9 cellular contexts compared by ENCODE assay signal in genomic region chr1:78619446-78619802, GRCh38. TPM values are rescaled to one million over a fixed set of nuclear protein-coding genes. Genes with fewer than 3 reads are reported as not detected.
DNase-seq lines count a peak whose midpoint lies in the region; ATAC-seq and TF ChIP-seq lines count a peak whose summit lies in the region.
"Had no signal": no experiment of that assay in that cellular context is flagged by ENCODE, and none has a peak within 500 bp of the region (broad histone marks: within the 10 kb centered on the region; RNA-seq: fewer than 3 reads in every experiment).

No MANE protein-coding gene starts in this region.

- H3K9me3 Mint-ChIP-seq in activated CD4-positive, alpha-beta T cell treated with anti-CD3 and anti-CD28 coated beads, Interleukin-2, amount 10 ng/mL, durations not matched to agents 7 days and 5 days = no peaks in the 10 kb centered on the region

- H2BK120ac ChIP-seq in IMR-90 (ENCODE audit: low read depth, low read length) = peak overlapping the region; percentile 32; the same call in 1 of the 2 replicates

- no peaks in the 10 kb centered on the region for H3K9me1 ChIP-seq in IMR-90 (ENCODE audit: insufficient read depth, low read length)

- intact Hi-C loops in IMR-90 (cut with micrococcal nuclease) = loop anchor here (5.0 kb wide), 2 partner anchors 213 to 578 kb away; no protein-coding TSS in a partner anchor
- intact Hi-C loops in sciatic nerve (cut with DNase I) = loop anchor here (10.0 kb wide), 1 partner anchor 55 kb away; no protein-coding TSS in a partner anchor

- peaks cover 37% of the 10 kb centered on the region for H3K36me3 Mint-ChIP-seq in activated CD4-positive, alpha-beta T cell treated with anti-CD3 and anti-CD28 coated beads, Interleukin-2, amount 10 ng/mL, durations not matched to agents 7 days and 5 days (ENCODE audit: low read depth)

- peak overlapping the region; percentile 68 for H2AFZ ChIP-seq in IMR-90 (replicated peaks; ENCODE audit: low read length, poor library complexity)

- peak overlapping the region; percentile 19; the same call in 1 of the 2 replicates for H3K23ac ChIP-seq in IMR-90 (ENCODE audit: low read depth, low read length)

- no peak for DNase-seq in activated CD4-positive, alpha-beta T cell treated with anti-CD3 and anti-CD28 coated beads, Interleukin-2, amount 10 ng/mL, durations not matched to agents 7 days and 5 days
- no peak for DNase-seq in activated CD4-positive, alpha-beta T cell treated with anti-CD3 and anti-CD28 coated beads for 4 hours
- DNase-seq in IMR-90 = no peak
- no peak for DNase-seq in sciatic nerve (ENCODE audit: low spot score)
- DNase-seq in GF-D8 (lab: John Stamatoyannopoulos, UW) = no peak
- DNase-seq in A172 (ENCODE audit: low spot score) = no peak

- POLR2A ChIA-PET in activated CD4-positive, alpha-beta T cell treated with anti-CD3 and anti-CD28 coated beads, Interleukin-2, amount 10 ng/mL, durations not matched to agents 7 days and 5 days (lab: Charles Lee) = interaction anchor here (1.3 to 2.0 kb wide), 3 partner anchors 30 to 59 kb away, joined by 3 to 21 read pairs (median 4); partner anchors contain the start of gene IFI44
- POLR2A ChIA-PET in IMR-90 (lab: Charles Lee; ENCODE audit: unreplicated experiment) = no interaction called here

- BruUV-seq in IMR-90 (replicated peaks; lab: Mats Ljungman, UMichigan) = no TSS peak

- in situ Hi-C loops in IMR-90 (cut with MboI; ENCODE audit: low sequenced_read_pairs) = no loop called here

- peaks cover 47% of the 10 kb centered on the region for H3K4me1 Mint-ChIP-seq in activated CD4-positive, alpha-beta T cell treated with anti-CD3 and anti-CD28 coated beads, Interleukin-2, amount 10 ng/mL, durations not matched to agents 7 days and 5 days

- H3K27me3 Mint-ChIP-seq in activated CD4-positive, alpha-beta T cell treated with anti-CD3 and anti-CD28 coated beads, Interleukin-2, amount 10 ng/mL, durations not matched to agents 7 days and 5 days = peaks cover 7% of the 10 kb centered on the region

- peak overlapping the region; percentile 47; the same call in 1 of the 3 replicates for H2BK15ac ChIP-seq in IMR-90 (ENCODE audit: low read depth, low read length)

- H3K27me3 ChIP-seq in IMR-90 (ENCODE audit: control insufficient read depth, insufficient read depth, low read length) (no peaks in the 10 kb centered on the region), duodenal mucosa (ENCODE audit: control insufficient read depth in 1 of 2, insufficient read depth in 2 of 2, low read length in 2 of 2) (no peaks in the 10 kb centered on the region)

- peak overlapping the region; percentile 17 for H3K18ac ChIP-seq in IMR-90 (ENCODE audit: low read depth, low read length)

- 0 out of 2 replicates have a peak overlapping the region, but pooled peaks have one; percentile 48 for H3K14ac ChIP-seq in IMR-90 (replicated peaks; ENCODE audit: low read depth, low read length)

- H3K27ac ChIP-seq in IMR-90 (ENCODE audit: insufficient read depth, low read length) (peak overlapping the region; percentile 1; the same call in 1 of the 2 replicates), duodenal mucosa (ENCODE audit: low read depth, low read length) (no peak overlapping the region)

- peak overlapping the region; percentile 98 for H3K27ac Mint-ChIP-seq in activated CD4-positive, alpha-beta T cell treated with anti-CD3 and anti-CD28 coated beads, Interleukin-2, amount 10 ng/mL, durations not matched to agents 7 days and 5 days

- 0 out of 2 replicates have a peak overlapping the region, but pooled peaks have one; percentile 2 for H4K91ac ChIP-seq in IMR-90 (ENCODE audit: insufficient read depth, low read depth, low read length)

- 100% methylated on average over 3 of the region's 4 CpGs; no CpG with 5 or more reads in 1 of the 2 experiments for WGBS in IMR-90 (ENCODE audit: extremely low coverage in 2 of 2, insufficient read length in 1 of 2), 2 experiments

- no peak for TF ChIP-seq CTCF in IMR-90 (conservative IDR thresholded peaks at IDR 0.05; ENCODE audit: low read depth, low read length)

- TF ChIP-seq RAD21 in IMR-90 (IDR thresholded peaks at IDR 0.05; ENCODE audit: low read length) = no peak

- peak overlapping the region; percentile 54 for H2BK20ac ChIP-seq in IMR-90 (ENCODE audit: low read depth, low read length)

- H2AK9ac ChIP-seq in IMR-90 (replicated peaks; ENCODE audit: low read depth, low read length, poor library complexity) = no peak overlapping the region

- H3K79me1 ChIP-seq in IMR-90 (ENCODE audit: low read depth in 1 of 2, low read length in 2 of 2) = no peaks in the 10 kb centered on the region

- H3K36me3 ChIP-seq in IMR-90 (ENCODE audit: control insufficient read depth, insufficient read depth, low read length) (no peaks in the 10 kb centered on the region), duodenal mucosa (ENCODE audit: control insufficient read depth in 1 of 2, insufficient read depth in 2 of 2, low read length in 2 of 2) (no peaks in the 10 kb centered on the region)

- H4K5ac ChIP-seq in IMR-90 (ENCODE audit: low read depth, low read length) = no peak overlapping the region

- 0 out of 2 replicates have a peak overlapping the region, but pooled peaks have one; percentile 59 for H2AK5ac ChIP-seq in IMR-90 (ENCODE audit: low read depth, low read length)

- H4K8ac ChIP-seq in IMR-90 (ENCODE audit: low read depth in 2 of 2, low read length in 2 of 2) = peak overlapping the region in 1 of 2 experiments; percentile 42; a peak in 1 of 4 replicates

- H3K4ac ChIP-seq in IMR-90 (ENCODE audit: low read depth, low read length) = no peak overlapping the region

- CTCF ChIA-PET in activated CD4-positive, alpha-beta T cell treated with anti-CD3 and anti-CD28 coated beads, Interleukin-2, amount 10 ng/mL, durations not matched to agents 7 days and 5 days (lab: Charles Lee) = interaction anchor here (0.6 to 1.9 kb wide), 4 partner anchors 30 to 1006 kb away, joined by 3 to 6 read pairs (median 4); partner anchors contain the start of gene IFI44
- CTCF ChIA-PET in IMR-90 (lab: Yijun Ruan, JAX) = interaction anchor here (0.6 kb wide), 1 partner anchor 50 kb away, joined by 4 read pairs; no protein-coding TSS in a partner anchor

- H2BK5ac ChIP-seq in IMR-90 (ENCODE audit: low read depth, low read length, poor library complexity, severe bottlenecking) = peak overlapping the region; percentile 14

- H3K4me2 ChIP-seq in IMR-90 (ENCODE audit: low read depth, low read length) = peak overlapping the region; percentile 65

- peak overlapping the region; percentile 7; the same call in 1 of the 2 replicates for H3K9ac ChIP-seq in IMR-90 (ENCODE audit: low read depth, low read length)
- H3K9ac ChIP-seq in duodenal mucosa (ENCODE audit: low read depth in 1 of 2, low read length in 2 of 2) = peak overlapping the region in 1 of 2 donors; percentile 3

- peaks cover 2% of the 10 kb centered on the region for H3K4me1 ChIP-seq in IMR-90 (ENCODE audit: control insufficient read depth, insufficient read depth, low read length)
- peaks cover 15 to 20% of the 10 kb centered on the region in 2 donors for H3K4me1 ChIP-seq in duodenal mucosa (ENCODE audit: control insufficient read depth in 1 of 2, insufficient read depth in 2 of 2, low read length in 2 of 2)

- TF ChIP-seq POLR2A in IMR-90 (IDR thresholded peaks at IDR 0.05; ENCODE audit: low read depth, low read length) = no peak

- peak overlapping the region; percentile 100 for H3K4me3 Mint-ChIP-seq in activated CD4-positive, alpha-beta T cell treated with anti-CD3 and anti-CD28 coated beads, Interleukin-2, amount 10 ng/mL, durations not matched to agents 7 days and 5 days

- dilution Hi-C loops in IMR-90 (cut with HindIII; ENCODE audit: low sequenced_read_pairs, unreplicated experiment) = no loop called here

- H3K9me3 ChIP-seq in IMR-90 (ENCODE audit: control insufficient read depth, insufficient read depth, low read length) = no peaks in the 10 kb centered on the region
- H3K9me3 ChIP-seq in duodenal mucosa (ENCODE audit: control insufficient read depth in 1 of 2, low read length in 2 of 2) = no peaks in the 10 kb centered on the region

- H3K4me3 ChIP-seq in IMR-90 (ENCODE audit: insufficient read depth, low read depth, low read length) (0 out of 2 replicates have a peak overlapping the region, but pooled peaks have one; percentile 34), duodenal mucosa (ENCODE audit: low read depth in 1 of 2, low read length in 2 of 2) (peak overlapping the region; percentile 44 to 54)

- H4K20me1 ChIP-seq in IMR-90 (ENCODE audit: insufficient read depth, low read length) = no peaks in the 10 kb centered on the region

- no peak overlapping the region for H3K56ac ChIP-seq in IMR-90 (ENCODE audit: extremely low read depth, insufficient read depth, low read length)

- ATAC-seq in IMR-90 (ENCODE audit: low read depth) (no peak; the same call in 1 of the 2 replicates), sciatic nerve (peak; percentile 66), HG03025 (IDR thresholded peaks at IDR 0.05; ENCODE audit: low FRiP score, unreplicated experiment) (no peak)

TF ChIP-seq in IMR-90, 13 proteins besides CTCF, POLR2A, EP300 and RAD21 (continues in another document):
- no peak for TF ChIP-seq MAFK (IDR thresholded peaks at IDR 0.05; ENCODE audit: low read depth, low read length)
- TF ChIP-seq MAZ (IDR thresholded peaks at IDR 0.05; ENCODE audit: borderline replicate concordance, low read depth, low read length) = no peak
- TF ChIP-seq MXI1 (IDR thresholded peaks at IDR 0.05; ENCODE audit: borderline replicate concordance, low read depth, low read length) = no peak
- no peak for TF ChIP-seq USF2 (IDR thresholded peaks at IDR 0.05; ENCODE audit: low read depth, low read length)
- no peak for TF ChIP-seq BHLHE40 (IDR thresholded peaks at IDR 0.05; ENCODE audit: low read depth, low read length)

RNA-seq across cellular contexts. Expression of gene IFI44L, which starts 0.8 kb away (rescaled TPM):
- 100 to 1,000 TPM; 358 to 374 TPM for total RNA-seq in activated CD4-positive, alpha-beta T cell treated with anti-CD3 and anti-CD28 coated beads, Interleukin-2, amount 10 ng/mL, durations not matched to agents 7 days and 5 days
- total RNA-seq in IMR-90 (2012; rRNA removed) = 0.18 and 0.28 TPM in 2 replicates
- 0.13 and 0.19 TPM in 2 replicates for polyA plus RNA-seq in IMR-90 (2012; rRNA removed)
- polyA plus RNA-seq in IMR-90 (2012; cell fraction: cytosol; rRNA removed) = 0.01 and 0.13 TPM in 2 replicates
- 0.10 and 0.52 TPM in 2 replicates for polyA plus RNA-seq in IMR-90 (2012; cell fraction: nucleus; rRNA removed; ENCODE audit: low replicate concordance)
- total RNA-seq in sciatic nerve = 20.2 TPM
- total RNA-seq in A172 (2014; rRNA removed; shearing (Covaris generic)) = 0.29 and 2.6 TPM in 2 replicates

RNA-seq across cellular contexts. Expression of gene IFI44, which starts 30.2 kb away (rescaled TPM):
- total RNA-seq in activated CD4-positive, alpha-beta T cell treated with anti-CD3 and anti-CD28 coated beads, Interleukin-2, amount 10 ng/mL, durations not matched to agents 7 days and 5 days = 100 to 1,000 TPM; 187 to 190 TPM
- total RNA-seq in IMR-90 (2012; rRNA removed) (2.5 and 2.7 TPM in 2 replicates), sciatic nerve (38.9 TPM)
- 1.8 and 2.2 TPM in 2 replicates for polyA plus RNA-seq in IMR-90 (2012; rRNA removed)
- 0.22 and 0.34 TPM in 2 replicates for polyA plus RNA-seq in IMR-90 (2012; cell fraction: cytosol; rRNA removed)
- polyA plus RNA-seq in IMR-90 (2012; cell fraction: nucleus; rRNA removed; ENCODE audit: low replicate concordance) = 0.53 and 5.5 TPM in 2 replicates
- total RNA-seq in A172 (2014; rRNA removed; shearing (Covaris generic)) = 35.2 and 40.0 TPM in 2 replicates
- polyA plus RNA-seq: neural cell had no signal

Comparison
In these comparisons a context has a peak if more than half of its experiments do, and no peak if none do; other contexts are left out.
1. RNA of gene IFI44L, which starts 0.8 kb away (total RNA-seq): 358 to 374 TPM in activated CD4-positive, alpha-beta T cell treated with anti-CD3 and anti-CD28 coated beads, Interleukin-2, amount 10 ng/mL, durations not matched to agents 7 days and 5 days; 20.2 TPM in sciatic nerve (single experiment), 0.29 to 2.6 TPM in A172 and 0.18 to 0.28 TPM in IMR-90; every median in the first group is over 10 times any median in the second.